In the genomic region with DNA sequence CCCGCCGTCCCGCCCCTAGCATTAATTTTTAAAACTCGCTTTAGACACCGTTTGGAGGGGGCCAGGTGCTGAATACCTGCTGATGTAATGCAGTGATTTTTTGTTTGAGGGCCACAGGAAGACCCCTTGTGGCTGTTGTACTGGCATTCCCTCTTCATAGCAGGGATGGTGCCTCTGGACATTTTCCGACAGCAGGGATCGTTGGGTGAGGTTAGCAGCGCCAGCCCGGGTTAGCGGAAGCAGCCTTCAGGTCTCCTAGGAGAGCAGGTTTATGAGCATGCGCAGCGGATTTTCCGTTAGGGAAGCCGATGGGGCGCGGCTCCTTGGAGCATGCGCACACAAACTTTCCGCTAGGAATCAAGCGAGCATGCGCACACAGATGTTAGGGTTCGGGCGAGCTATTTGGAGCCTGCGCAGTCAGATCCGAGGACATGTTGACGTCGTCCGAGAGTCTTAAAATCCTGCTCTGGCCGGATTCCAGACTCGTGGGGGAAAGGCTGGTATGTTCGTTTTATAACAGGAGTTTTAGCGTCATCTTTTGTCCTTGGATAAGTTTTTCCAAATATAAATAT, we compare ENCODE assay signal across 8 cellular contexts. TPM values are rescaled to one million over a fixed set of nuclear protein-coding genes. Genes with fewer than 3 reads are reported as not detected.
DNase-seq lines count a peak whose midpoint lies in the region; ATAC-seq and TF ChIP-seq lines count a peak whose summit lies in the region.

No MANE protein-coding gene starts in this region.

- H3K4me3 Mint-ChIP-seq in type B pancreatic cell = peak overlapping the region; percentile 94

- peak; percentile 36 for TF ChIP-seq CTCF in type B pancreatic cell (conservative IDR thresholded peaks at IDR 0.05)

- H3K27ac Mint-ChIP-seq in type B pancreatic cell = peak overlapping the region; percentile 95

- H3K9me3 Mint-ChIP-seq in type B pancreatic cell = peaks cover 5% of the 10 kb centered on the region

- H3K36me3 Mint-ChIP-seq in type B pancreatic cell = peaks cover 11% of the 10 kb centered on the region

- peaks cover 3% of the 10 kb centered on the region for H3K27me3 Mint-ChIP-seq in type B pancreatic cell

- peaks cover 5% of the 10 kb centered on the region for H3K4me1 Mint-ChIP-seq in type B pancreatic cell (ENCODE audit: unreplicated experiment)

- intact Hi-C loops in left cardiac atrium (cut with DNase I) = no loop called here

- ATAC-seq in GM21723 (IDR thresholded peaks at IDR 0.05; ENCODE audit: unreplicated experiment) (peak; percentile 89), left cardiac atrium (peak; percentile 99)

- DNase-seq in DMS153 treated with DMSO at 0.1 percent for 48 hours (lab: John Stamatoyannopoulos, UW; ENCODE audit: unreplicated experiment) (peak; percentile 95), Kasumi-1 (lab: John Stamatoyannopoulos, UW) (peak; percentile 95), T follicular helper cell (ENCODE audit: low read depth) (peak; percentile 87), amygdala (lab: John Stamatoyannopoulos, UW) (peak; percentile 25 to 96 (median 84)), left cardiac atrium (peak; percentile 99), pons (ENCODE audit: low spot score) (peak; percentile 97), type B pancreatic cell (ENCODE audit: extremely low spot score, unreplicated experiment) (peak; percentile 96)

RNA-seq across cellular contexts. Expression of gene C2orf74, which starts 17.2 kb away (rescaled TPM):
- total RNA-seq in left cardiac atrium (10 to 100 TPM; 12.4 to 30.0 TPM), type B pancreatic cell (ENCODE audit: low replicate concordance) (8.7 and 13.1 TPM in 2 replicates)

Comparison
In these comparisons a context has a peak if more than half of its experiments do, and no peak if none do; other contexts are left out.
1. Peak in every context shown above with its lines: DNase-seq and ATAC-seq.